12 cellular contexts compared by ENCODE assay signal in genomic region chr9:130184983-130185382, GRCh38. TPM values are rescaled to one million over a fixed set of nuclear protein-coding genes. Genes with fewer than 3 reads are reported as not detected.
DNase-seq lines count a peak whose midpoint lies in the region; ATAC-seq and TF ChIP-seq lines count a peak whose summit lies in the region.
"Had no signal": no experiment of that assay in that cellular context is flagged by ENCODE, and none has a peak within 500 bp of the region (broad histone marks: within the 10 kb centered on the region; RNA-seq: fewer than 3 reads in every experiment).

No MANE protein-coding gene starts in this region.

- H3K36me3 ChIP-seq in ectodermal cell (ENCODE audit: control insufficient read depth, insufficient read depth, low read length) (no peaks in the 10 kb centered on the region), muscle layer of duodenum (ENCODE audit: control insufficient read depth in 1 of 2, insufficient read depth in 2 of 2, low read length in 2 of 2) (no peaks in the 10 kb centered on the region), thoracic aorta (no peaks in the 10 kb centered on the region)

- POLR2A ChIA-PET in RWPE1 (lab: Yijun Ruan, JAX; ENCODE audit: low non-redundant PET), result no interaction called here

- peaks cover 42% of the 10 kb centered on the region for H3K4me1 ChIP-seq in ectodermal cell (ENCODE audit: control insufficient read depth, insufficient read depth, low read length)
- H3K4me1 ChIP-seq in muscle layer of duodenum (ENCODE audit: control insufficient read depth in 1 of 2, insufficient read depth in 2 of 2, low read length in 2 of 2), result peaks cover 4 to 44% of the 10 kb centered on the region in 2 donors
- H3K4me1 ChIP-seq in thoracic aorta (ENCODE audit: control insufficient read depth in 1 of 2, low read depth in 2 of 2), result peaks cover 34 to 86% of the 10 kb centered on the region in 2 donors

- ATAC-seq in thoracic aorta (ENCODE audit: insufficient number of reproducible peaks, low FRiP score, low read depth), result no peak
- ATAC-seq in HG03135 (IDR thresholded peaks at IDR 0.05; ENCODE audit: unreplicated experiment), result no peak

- H3K9me3 ChIP-seq in ectodermal cell (ENCODE audit: control insufficient read depth, low read length) (no peaks in the 10 kb centered on the region), muscle layer of duodenum (ENCODE audit: control insufficient read depth in 1 of 2, low read length in 2 of 2) (no peaks in the 10 kb centered on the region), thoracic aorta (no peaks in the 10 kb centered on the region)

- H3K4me3 ChIP-seq in ectodermal cell (ENCODE audit: insufficient read depth, low read depth, low read length) (no peak overlapping the region), muscle layer of duodenum (ENCODE audit: low read depth in 1 of 2, low read length in 2 of 2) (peak overlapping the region in 1 of 2 donors; percentile 37), thoracic aorta (peak overlapping the region; percentile 65)

- TF ChIP-seq CTCF in RWPE1 (conservative IDR thresholded peaks at IDR 0.05; ENCODE audit: low read depth) (no peak), thoracic aorta (IDR thresholded peaks at IDR 0.05) (no peak)

- H3K27me3 ChIP-seq in ectodermal cell (ENCODE audit: control insufficient read depth, insufficient read depth, low read length, poor library complexity, severe bottlenecking), result no peaks in the 10 kb centered on the region
- no peaks in the 10 kb centered on the region for H3K27me3 ChIP-seq in muscle layer of duodenum (ENCODE audit: low read depth, low read length)
- H3K27me3 ChIP-seq in thoracic aorta (replicated peaks; ENCODE audit: insufficient read depth), result no peaks in the 10 kb centered on the region

- CTCF ChIA-PET in RWPE1 (lab: Yijun Ruan, JAX), result interaction anchor here (0.7 kb wide), 1 partner anchor 11 kb away, joined by 4 read pairs; no protein-coding TSS in a partner anchor

- H3K27ac ChIP-seq in RWPE1 (peak overlapping the region; percentile 74), ectodermal cell (ENCODE audit: insufficient read depth, low read depth, low read length, poor library complexity, severe bottlenecking) (peak overlapping the region; percentile 74), muscle layer of duodenum (ENCODE audit: low read length) (peak overlapping the region; percentile 61), thoracic aorta (peak overlapping the region; percentile 88 to 94)

- WGBS in ectodermal cell, 2 experiments, result 79% methylated on average over 16 of the region's 16 CpGs

- no peak for DNase-seq in RWPE1 (ENCODE audit: low spot score)
- DNase-seq in thoracic aorta (ENCODE audit: low spot score), result no peak
- DNase-seq in stimulated activated naive CD4-positive, alpha-beta T cell (lab: John Stamatoyannopoulos, UW), result no peak
- no peak for DNase-seq in NCI-H69 (lab: John Stamatoyannopoulos, UW)
- no peak for DNase-seq in NCI-H1436 treated with DMSO at 0.1 percent for 48 hours (lab: John Stamatoyannopoulos, UW)
- DNase-seq: activated B cell treated with CpG ODN at 0.5 μM for 24 hours; activated CD8-positive, alpha-beta memory T cell treated with anti-CD3 and anti-CD28 coated beads, Interleukin-2, amount 50 U/mL, for 48 hours; DMS79; NCI-H1048 had no signal

RNA-seq across cellular contexts. Expression of gene NCS1, which starts 12.8 kb away (rescaled TPM):
- polyA plus RNA-seq in ectodermal cell (2013, experiment 1 of 4), result 29.1 TPM
- polyA plus RNA-seq in ectodermal cell (2013, experiment 2 of 4), result 36.3 TPM
- 20.9 TPM for polyA plus RNA-seq in ectodermal cell (2013, experiment 3 of 4)
- 22.0 TPM for polyA plus RNA-seq in ectodermal cell (2013, experiment 4 of 4)
- 10 to 100 TPM; 50.8 to 58.3 TPM for total RNA-seq in thoracic aorta
